ENCODE assay signal across 24 cellular contexts in the genomic region with DNA sequence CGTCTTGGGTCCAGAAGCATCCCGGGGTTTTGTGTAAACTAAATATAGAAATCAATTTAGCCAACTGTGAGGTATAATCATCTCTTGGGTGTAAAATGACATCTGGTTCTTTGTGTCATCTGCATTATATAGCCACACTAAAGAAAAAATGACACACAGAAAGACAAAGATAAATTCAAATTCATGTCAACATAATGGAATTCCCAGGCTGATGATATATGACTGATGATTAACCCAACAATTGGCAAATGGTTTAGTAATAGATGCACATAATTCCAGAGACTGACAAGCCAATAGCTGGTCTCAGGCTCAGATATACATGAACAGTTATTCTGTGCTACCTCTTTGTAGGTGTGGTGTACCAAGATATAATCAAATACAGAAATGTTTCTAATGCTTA.
"Had no signal": no experiment of that assay in that cellular context is flagged by ENCODE, and none has a peak within 500 bp of the region (broad histone marks: within the 10 kb centered on the region; RNA-seq: fewer than 3 reads in every experiment).

No MANE protein-coding gene starts in this region.

- H3K4me3 ChIP-seq: colonic mucosa, esophagus squamous epithelium, lung, pancreas, right lobe of liver, smooth muscle cell, suprapubic skin, transverse colon, vagina had no signal

- H3K4me2 ChIP-seq: smooth muscle cell had no signal

- H3K27ac ChIP-seq: colonic mucosa, esophagus squamous epithelium, neutrophil, pancreas, right lobe of liver, suprapubic skin, transverse colon, vagina had no signal

- H3K9me3 Mint-ChIP-seq: neural crest cell had no signal

- H3K27me3 ChIP-seq: colonic mucosa, esophagus squamous epithelium, neutrophil, right lobe of liver, suprapubic skin, transverse colon, vagina had no signal

- DNase-seq: colonic mucosa; dermis blood vessel endothelial cell; effector memory CD4-positive, alpha-beta T cell; erythroblast; esophagus squamous epithelium; head of caudate nucleus; natural killer cell; pancreas; retina; right lobe of liver; stimulated activated CD4-positive, alpha-beta T cell treated with anti-CD3 and anti-CD28 coated beads, Interleukin-12 subunit alpha, Interleukin-12 subunit beta, amount 100 ng/mL, for 4 hours; stimulated activated CD4-positive, alpha-beta T cell treated with anti-CD3 and anti-CD28 coated beads, Interleukin-1b, Interleukin-23, amount 100 ng/mL, for 48 hours; stimulated activated CD4-positive, alpha-beta T cell treated with anti-CD3 and anti-CD28 coated beads, Interleukin-4, amount 100 ng/mL, for 1 hour; stimulated activated CD8-positive, alpha-beta memory T cell treated with anti-CD3 and anti-CD28 coated beads, Interleukin-4, amount 100 ng/mL, for 48 hours; stimulated activated naive CD4-positive, alpha-beta T cell; stimulated activated naive CD8-positive, alpha-beta T cell treated with anti-CD3 and anti-CD28 coated beads, Interleukin-15, amount 100 ng/mL, for 72 hours; transverse colon had no signal

- H3K4me1 Mint-ChIP-seq: memory B cell; natural killer cell; neural crest cell; stimulated activated naive CD8-positive, alpha-beta T cell treated with anti-CD3 and anti-CD28 coated beads, Interleukin-15, amount 100 ng/mL, for 72 hours had no signal

- H3K36me3 ChIP-seq: colonic mucosa, esophagus squamous epithelium, neutrophil, pancreas, right lobe of liver, suprapubic skin, transverse colon, vagina had no signal

- H3K27ac Mint-ChIP-seq: memory B cell; natural killer cell; stimulated activated naive CD8-positive, alpha-beta T cell treated with anti-CD3 and anti-CD28 coated beads, Interleukin-15, amount 100 ng/mL, for 72 hours had no signal

- H3K4me3 Mint-ChIP-seq: memory B cell; natural killer cell; neural crest cell; stimulated activated naive CD8-positive, alpha-beta T cell treated with anti-CD3 and anti-CD28 coated beads, Interleukin-15, amount 100 ng/mL, for 72 hours had no signal

- H3K27me3 Mint-ChIP-seq: memory B cell; stimulated activated naive CD8-positive, alpha-beta T cell treated with anti-CD3 and anti-CD28 coated beads, Interleukin-15, amount 100 ng/mL, for 72 hours had no signal

- H3K9me3 ChIP-seq: colonic mucosa, esophagus squamous epithelium, neutrophil, pancreas, right lobe of liver, suprapubic skin, transverse colon, vagina had no signal

- H3K36me3 Mint-ChIP-seq: memory B cell, natural killer cell had no signal
